ENCODE assay signal across 1 cellular context in genomic region chr22:29470159-29470855, GRCh38.
TF ChIP-seq lines count a peak whose summit lies in the region.

No MANE protein-coding gene starts in this region.

TF ChIP-seq in HCT116, 20 proteins besides CTCF, POLR2A, EP300 and RAD21 (continued from another document):
- TF ChIP-seq ZNF274 (IDR thresholded peaks at IDR 0.05; ENCODE audit: low read depth, low read length): no peak
- peak; percentile 46; the same call in 1 of the 2 replicates for TF ChIP-seq MAX (IDR thresholded peaks at IDR 0.05)
- TF ChIP-seq SP1 (IDR thresholded peaks at IDR 0.05; ENCODE audit: low read depth): no peak
- TF ChIP-seq YY1 (IDR thresholded peaks at IDR 0.05; ENCODE audit: extremely low read depth, insufficient replicate concordance, low read depth, low read length): no peak
- TF ChIP-seq ZBTB33 (IDR thresholded peaks at IDR 0.05; ENCODE audit: extremely low read depth, insufficient replicate concordance, low read length): no peak
- no peak for TF ChIP-seq EZH2phosphoT487 (IDR thresholded peaks at IDR 0.05; ENCODE audit: borderline replicate concordance)
- TF ChIP-seq REST (IDR thresholded peaks at IDR 0.05; ENCODE audit: low read depth): no peak
